Comparison of ENCODE assay signal across 27 cellular contexts in the genomic region with DNA sequence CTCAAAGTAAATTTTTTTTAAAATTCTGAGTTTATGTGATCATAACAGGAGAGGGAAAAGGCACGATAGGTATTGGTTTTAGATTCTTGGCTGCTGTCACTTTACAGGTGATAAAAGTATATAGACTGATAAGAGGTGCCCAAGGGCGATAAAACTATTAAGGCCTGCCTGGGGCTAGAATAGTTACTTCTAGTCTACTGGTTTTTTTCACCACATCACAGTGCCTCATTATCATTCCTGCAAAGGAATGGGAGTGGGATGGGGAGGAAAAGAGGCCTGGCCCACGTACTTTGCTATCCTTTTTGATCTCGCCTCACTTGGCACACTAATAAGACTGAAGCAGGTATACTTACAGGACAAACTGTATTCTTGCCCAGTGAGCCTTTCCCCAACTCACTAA. TPM values are rescaled to one million over a fixed set of nuclear protein-coding genes. Genes with fewer than 3 reads are reported as not detected.
DNase-seq lines count a peak whose midpoint lies in the region; ATAC-seq and TF ChIP-seq lines count a peak whose summit lies in the region.
"Had no signal": no experiment of that assay in that cellular context is flagged by ENCODE, and none has a peak within 500 bp of the region (broad histone marks: within the 10 kb centered on the region; RNA-seq: fewer than 3 reads in every experiment).

No MANE protein-coding gene starts in this region.

- H3K4me3 Mint-ChIP-seq in activated naive CD4-positive, alpha-beta T cell treated with anti-CD3 and anti-CD28 coated beads, Interleukin-2, amount 10 ng/mL, durations not matched to agents 7 days and 5 days: no peak overlapping the region
- H3K4me3 Mint-ChIP-seq in central memory CD8-positive, alpha-beta T cell: peak overlapping the region; percentile 80
- H3K4me3 Mint-ChIP-seq: HFFc6 had no signal

- no peaks in the 10 kb centered on the region for H3K9me3 ChIP-seq in HUES6 (ENCODE audit: control insufficient read depth, insufficient read depth, low read depth, low read length)
- no peaks in the 10 kb centered on the region for H3K9me3 ChIP-seq in smooth muscle cell (replicated peaks; ENCODE audit: low read depth)
- H3K9me3 ChIP-seq: adrenal gland, breast epithelium, thyroid gland had no signal

- 57% methylated on average over 4 of the region's 4 CpGs for WGBS in smooth muscle cell (ENCODE audit: low lambda C conversion rate)

- H3K9me3 Mint-ChIP-seq in activated naive CD4-positive, alpha-beta T cell treated with anti-CD3 and anti-CD28 coated beads, Interleukin-2, amount 10 ng/mL, durations not matched to agents 7 days and 5 days: no peaks in the 10 kb centered on the region
- H3K9me3 Mint-ChIP-seq in central memory CD8-positive, alpha-beta T cell: no peaks in the 10 kb centered on the region
- H3K9me3 Mint-ChIP-seq: HFFc6 had no signal

- H3K36me3 Mint-ChIP-seq in activated naive CD4-positive, alpha-beta T cell treated with anti-CD3 and anti-CD28 coated beads, Interleukin-2, amount 10 ng/mL, durations not matched to agents 7 days and 5 days: peaks cover 6% of the 10 kb centered on the region
- H3K36me3 Mint-ChIP-seq in central memory CD8-positive, alpha-beta T cell (ENCODE audit: insufficient read depth): peaks cover 3% of the 10 kb centered on the region

- no peaks in the 10 kb centered on the region for H3K36me3 ChIP-seq in HUES6 (ENCODE audit: control insufficient read depth, insufficient read depth, low read length)
- no peaks in the 10 kb centered on the region for H3K36me3 ChIP-seq in smooth muscle cell (ENCODE audit: low read depth)
- H3K36me3 ChIP-seq: adrenal gland, breast epithelium, thyroid gland had no signal

- H3K27me3 Mint-ChIP-seq in activated naive CD4-positive, alpha-beta T cell treated with anti-CD3 and anti-CD28 coated beads, Interleukin-2, amount 10 ng/mL, durations not matched to agents 7 days and 5 days: no peaks in the 10 kb centered on the region
- H3K27me3 Mint-ChIP-seq in central memory CD8-positive, alpha-beta T cell: no peaks in the 10 kb centered on the region
- H3K27me3 Mint-ChIP-seq: progenitor cell of endocrine pancreas had no signal

- H3K27me3 ChIP-seq in HUES6 (ENCODE audit: control insufficient read depth, insufficient read depth, low read length) (no peaks in the 10 kb centered on the region; the same call in 1 of the 2 replicates), smooth muscle cell (ENCODE audit: low read depth) (no peaks in the 10 kb centered on the region)
- H3K27me3 ChIP-seq: adrenal gland, thyroid gland had no signal

- H3K4me3 ChIP-seq in HUES6 (ENCODE audit: low read depth, low read length): no peak overlapping the region
- no peak overlapping the region for H3K4me3 ChIP-seq in smooth muscle cell
- H3K4me3 ChIP-seq: adrenal gland, breast epithelium, thyroid gland had no signal

- CTCF ChIA-PET in activated naive CD4-positive, alpha-beta T cell treated with anti-CD3 and anti-CD28 coated beads, Interleukin-2, amount 10 ng/mL, durations not matched to agents 7 days and 5 days (lab: Charles Lee): no interaction called here

- no peak for TF ChIP-seq CTCF in smooth muscle cell (IDR thresholded peaks at IDR 0.05; ENCODE audit: borderline replicate concordance, insufficient read depth, poor library complexity, severe bottlenecking)

- no peak for DNase-seq in activated naive CD4-positive, alpha-beta T cell treated with anti-CD3 and anti-CD28 coated beads, Interleukin-2, amount 10 ng/mL, durations not matched to agents 7 days and 5 days
- no peak for DNase-seq in activated naive CD4-positive, alpha-beta T cell treated with Interleukin-2 at 50 U/mL for 16 hours
- DNase-seq in central memory CD8-positive, alpha-beta T cell (ENCODE audit: low spot score in 2 of 2): no peak
- DNase-seq in smooth muscle cell (lab: John Stamatoyannopoulos, UW; ENCODE audit: unreplicated experiment) (no peak), NCI-H1105 (lab: John Stamatoyannopoulos, UW) (no peak), DMS79 (lab: John Stamatoyannopoulos, UW) (no peak), amniotic stem cell (lab: John Stamatoyannopoulos, UW) (no peak)
- DNase-seq: activated CD4-positive, alpha-beta T cell treated with anti-CD3 and anti-CD28 coated beads for 4 hours; adrenal gland; HFFc6; IMR-90; midbrain; MM.1S; NCI-H146; NCI-H2171 treated with DMSO at 0.1 percent for 48 hours; NCI-H69; stimulated activated CD4-positive, alpha-beta T cell treated with anti-CD3 and anti-CD28 coated beads, Interleukin-4, amount 100 ng/mL, for 1 hour; thyroid gland had no signal

- H3K79me2 ChIP-seq in smooth muscle cell (ENCODE audit: low read depth): no peaks in the 10 kb centered on the region

- H3K27ac Mint-ChIP-seq in activated naive CD4-positive, alpha-beta T cell treated with anti-CD3 and anti-CD28 coated beads, Interleukin-2, amount 10 ng/mL, durations not matched to agents 7 days and 5 days: peak overlapping the region; percentile 98
- no peak overlapping the region for H3K27ac Mint-ChIP-seq in central memory CD8-positive, alpha-beta T cell (ENCODE audit: low read depth)
- H3K27ac Mint-ChIP-seq: HFFc6, progenitor cell of endocrine pancreas had no signal

- peaks cover 22% of the 10 kb centered on the region for H3K4me1 Mint-ChIP-seq in activated naive CD4-positive, alpha-beta T cell treated with anti-CD3 and anti-CD28 coated beads, Interleukin-2, amount 10 ng/mL, durations not matched to agents 7 days and 5 days
- H3K4me1 Mint-ChIP-seq in central memory CD8-positive, alpha-beta T cell: peaks cover 6% of the 10 kb centered on the region

- no peaks in the 10 kb centered on the region for H4K20me1 ChIP-seq in smooth muscle cell (ENCODE audit: low read depth)

- H2AFZ ChIP-seq in smooth muscle cell (ENCODE audit: low read depth): peak overlapping the region; percentile 43

- H3K27ac ChIP-seq in HUES6 (ENCODE audit: low read depth, low read length): peak overlapping the region; percentile 15; the same call in 1 of the 2 replicates
- H3K27ac ChIP-seq in smooth muscle cell (ENCODE audit: low read depth): no peak overlapping the region
- H3K27ac ChIP-seq: adrenal gland, breast epithelium, thyroid gland had no signal

- ATAC-seq in central memory CD8-positive, alpha-beta T cell (replicated peaks; ENCODE audit: extremely low read depth, poor library complexity, severe bottlenecking): no peak
- ATAC-seq: left lobe of liver; SK-N-SH treated with all-trans-retinoic acid at 6 μM for 48 hours; stimulated activated naive CD8-positive, alpha-beta T cell treated with anti-CD3 and anti-CD28 coated beads, Interleukin-15, Interleukin-2, amounts not matched to agents 100 U/mL and 50 U/mL, for 24 hours had no signal

- H3K4me1 ChIP-seq in HUES6 (ENCODE audit: control insufficient read depth, insufficient read depth, low read length) (peaks cover 30% of the 10 kb centered on the region), smooth muscle cell (ENCODE audit: low read depth) (peaks cover 13% of the 10 kb centered on the region)
- H3K4me1 ChIP-seq: adrenal gland, breast epithelium, thyroid gland had no signal

- H3F3A ChIP-seq in smooth muscle cell (ENCODE audit: low read depth): no peaks in the 10 kb centered on the region

- no peak overlapping the region for H3K4me2 ChIP-seq in smooth muscle cell

- H3K9ac ChIP-seq in HUES6 (ENCODE audit: low read length) (peak overlapping the region; percentile 19), smooth muscle cell (ENCODE audit: low read depth) (no peak overlapping the region)

RNA-seq across cellular contexts. Expression of a gene that starts 46.6 kb away (rescaled TPM):
- total RNA-seq in smooth muscle cell: not detected in 2 replicates
- 0.45 TPM in 1 of 2 replicates, not detected in the other for polyA plus RNA-seq in smooth muscle cell
- total RNA-seq: Daoy, HFFc6, IMR-90, left lobe of liver, skeletal muscle tissue had no signal
- polyA plus RNA-seq: AG04450, IMR-90 had no signal

RNA-seq across cellular contexts. Expression of a gene that starts 46.7 kb away (rescaled TPM):
- total RNA-seq in smooth muscle cell: 38.5 and 38.7 TPM in 2 replicates
- polyA plus RNA-seq in smooth muscle cell: 54.0 and 54.3 TPM in 2 replicates
